In genomic region chr3:189517981-189518380, GRCh38 we compare ENCODE assay signal across 23 cellular contexts.
A peak's percentile ranks its signal among the peaks of the same experiment; 100 is the strongest.
DNase-seq lines count a peak whose midpoint lies in the region; ATAC-seq and TF ChIP-seq lines count a peak whose summit lies in the region.
"Had no signal": no experiment of that assay in that cellular context is flagged by ENCODE, and none has a peak within 500 bp of the region (broad histone marks: within the 10 kb centered on the region; RNA-seq: fewer than 3 reads in every experiment).

No MANE protein-coding gene starts in this region.

- no peak overlapping the region for H3K4me3 Mint-ChIP-seq in activated CD4-positive, alpha-beta T cell treated with anti-CD3 and anti-CD28 coated beads, Interleukin-2, amount 10 ng/mL, durations not matched to agents 7 days and 5 days
- H3K4me3 Mint-ChIP-seq: CD8-positive, alpha-beta T cell; IgD-negative memory B cell had no signal

- no peaks in the 10 kb centered on the region for H3K27me3 Mint-ChIP-seq in activated CD4-positive, alpha-beta T cell treated with anti-CD3 and anti-CD28 coated beads, Interleukin-2, amount 10 ng/mL, durations not matched to agents 7 days and 5 days
- H3K27me3 Mint-ChIP-seq: IgD-negative memory B cell had no signal

- no peak overlapping the region for H3K9ac ChIP-seq in HCT116 (ENCODE audit: low read length)
- H3K9ac ChIP-seq: GM23248, KMS-11 had no signal

- H3K9me2 ChIP-seq in HCT116 (ENCODE audit: insufficient read depth) = no peaks in the 10 kb centered on the region

- no peak for TF ChIP-seq RAD21 in HCT116 (IDR thresholded peaks at IDR 0.05; ENCODE audit: low read depth)

- no peak overlapping the region for H3K27ac Mint-ChIP-seq in activated CD4-positive, alpha-beta T cell treated with anti-CD3 and anti-CD28 coated beads, Interleukin-2, amount 10 ng/mL, durations not matched to agents 7 days and 5 days
- H3K27ac Mint-ChIP-seq: CD8-positive, alpha-beta T cell; IgD-negative memory B cell had no signal

- no peaks in the 10 kb centered on the region for H3K9me3 ChIP-seq in HCT116 (ENCODE audit: control insufficient read depth in 1 of 2, insufficient read depth in 1 of 2, low read depth in 1 of 2, low read length in 2 of 2)
- no peaks in the 10 kb centered on the region for H3K9me3 ChIP-seq in SJCRH30 (replicated peaks)
- H3K9me3 ChIP-seq: Caco-2 had no signal

- no peak for TF ChIP-seq POLR2A in HCT116 (IDR thresholded peaks at IDR 0.05; ENCODE audit: borderline replicate concordance, extremely low read depth, insufficient read depth, insufficient read length)

- no peaks in the 10 kb centered on the region for H3K4me1 Mint-ChIP-seq in activated CD4-positive, alpha-beta T cell treated with anti-CD3 and anti-CD28 coated beads, Interleukin-2, amount 10 ng/mL, durations not matched to agents 7 days and 5 days

- H3K4me1 ChIP-seq in HCT116 (ENCODE audit: control insufficient read depth in 1 of 2, insufficient read depth in 2 of 2, low read length in 2 of 2) = peaks cover 4 to 9% of the 10 kb centered on the region in 2 experiments; a peak in 3 of 4 replicates
- H3K4me1 ChIP-seq in SJCRH30 = no peaks in the 10 kb centered on the region
- peaks cover 10% of the 10 kb centered on the region for H3K4me1 ChIP-seq in foreskin keratinocyte

- no peaks in the 10 kb centered on the region for H3K79me2 ChIP-seq in HCT116 (ENCODE audit: insufficient read depth, low read length)

- H3K27me3 ChIP-seq in HCT116 (ENCODE audit: insufficient read depth, low read length) (no peaks in the 10 kb centered on the region), SJCRH30 (no peaks in the 10 kb centered on the region), foreskin keratinocyte (no peaks in the 10 kb centered on the region)

- CTCF ChIA-PET in HCT116 (lab: Charles Lee) = interaction anchor here (0.9 kb wide), 1 partner anchor 245 kb away, joined by 3 read pairs; no protein-coding TSS in a partner anchor
- CTCF ChIA-PET in activated CD4-positive, alpha-beta T cell treated with anti-CD3 and anti-CD28 coated beads, Interleukin-2, amount 10 ng/mL, durations not matched to agents 7 days and 5 days (lab: Charles Lee) = no interaction called here

- peaks cover 26% of the 10 kb centered on the region for H3K9me3 Mint-ChIP-seq in activated CD4-positive, alpha-beta T cell treated with anti-CD3 and anti-CD28 coated beads, Interleukin-2, amount 10 ng/mL, durations not matched to agents 7 days and 5 days

- H3K36me3 ChIP-seq in HCT116 (ENCODE audit: control insufficient read depth in 1 of 2, insufficient read depth in 2 of 2, low read length in 2 of 2) = no peaks in the 10 kb centered on the region
- no peaks in the 10 kb centered on the region for H3K36me3 ChIP-seq in SJCRH30

- no TSS peak for BruUV-seq in HCT116 (replicated peaks; lab: Mats Ljungman, UMichigan)

- ATAC-seq in HCT116 (peak; percentile 50; the same call in 1 of the 2 replicates), foreskin keratinocyte (no peak)
- ATAC-seq: CD8-positive, alpha-beta T cell; SK-N-SH treated with all-trans-retinoic acid at 6 μM for 48 hours had no signal

- H2AFZ ChIP-seq in HCT116 (ENCODE audit: low read depth, low read length, poor library complexity, severe bottlenecking) = no peak overlapping the region
- H2AFZ ChIP-seq: GM23248 had no signal

- no peak overlapping the region for H3K4me2 ChIP-seq in HCT116 (ENCODE audit: low read length)
- H3K4me2 ChIP-seq: KMS-11 had no signal

- RAD21 ChIA-PET in HCT116 (lab: Charles Lee; ENCODE audit: low non-redundant PET in 1 of 2, low total read pairs in 2 of 2, uncharacterized antibody in 2 of 2, unreplicated experiment in 2 of 2) = no interaction called here

- intact Hi-C loops in HCT116 (cut with micrococcal nuclease) = no loop called here

- H4K20me1 ChIP-seq in HCT116 (ENCODE audit: insufficient read depth) = no peaks in the 10 kb centered on the region

- TF ChIP-seq CTCF in HCT116 (IDR thresholded peaks at IDR 0.05 in 2 of 3, conservative IDR thresholded peaks at IDR 0.05 in 1 of 3; ENCODE audit: borderline replicate concordance in 1 of 3, insufficient read depth in 1 of 3, low read depth in 2 of 3, low read length in 2 of 3) (peak in 1 of 3 experiments; percentile 16; a peak in 1 of 6 replicates), foreskin keratinocyte (conservative IDR thresholded peaks at IDR 0.05) (peak; percentile 13)

- H3K36me3 Mint-ChIP-seq in activated CD4-positive, alpha-beta T cell treated with anti-CD3 and anti-CD28 coated beads, Interleukin-2, amount 10 ng/mL, durations not matched to agents 7 days and 5 days (ENCODE audit: low read depth) = peaks cover 3% of the 10 kb centered on the region

- DNase-seq in ELF-1 (ENCODE audit: low read depth, low spot score) = peak; percentile 2
- DNase-seq in HCT116 (ENCODE audit: low read depth, low spot score) = no peak
- DNase-seq in SJCRH30 = peak; percentile 2 to 17
- DNase-seq in foreskin keratinocyte = no peak
- no peak for DNase-seq in activated CD4-positive, alpha-beta T cell treated with anti-CD3 and anti-CD28 coated beads, Interleukin-2, amount 10 ng/mL, durations not matched to agents 7 days and 5 days
- no peak for DNase-seq in stimulated activated CD4-positive, alpha-beta T cell treated with anti-CD3 and anti-CD28 coated beads, Interleukin-1b, Interleukin-23, amount 100 ng/mL, for 48 hours
- no peak for DNase-seq in NCI-H69 (lab: John Stamatoyannopoulos, UW)
- DNase-seq in NCI-H146 (lab: John Stamatoyannopoulos, UW) = no peak
- DNase-seq: AML-193; C1 segment of cervical spinal cord; Caco-2; CD8-positive, alpha-beta T cell; DND-41; GM23248; HCEC 1CT; NCI-H1105; NCI-H1436 treated with DMSO at 0.1 percent for 48 hours; NCI-H1930; NCI-H2107; NCI-H774 had no signal

- POLR2A ChIA-PET in HCT116 (lab: Charles Lee) = no interaction called here
- POLR2A ChIA-PET in activated CD4-positive, alpha-beta T cell treated with anti-CD3 and anti-CD28 coated beads, Interleukin-2, amount 10 ng/mL, durations not matched to agents 7 days and 5 days (lab: Charles Lee) = no interaction called here

- H3K4me3 ChIP-seq in HCT116 (replicated peaks in 1 of 2; ENCODE audit: low read depth in 1 of 2, low read length in 2 of 2) (no peak overlapping the region), SJCRH30 (no peak overlapping the region)
- H3K4me3 ChIP-seq: GM23248 had no signal

- no peak overlapping the region for H3K27ac ChIP-seq in HCT116 (ENCODE audit: low read depth, low read length)
- no peak overlapping the region for H3K27ac ChIP-seq in SJCRH30
- no peak overlapping the region for H3K27ac ChIP-seq in foreskin keratinocyte
- H3K27ac ChIP-seq: GM23248, KMS-11 had no signal

TF ChIP-seq in HCT116, 20 proteins besides CTCF, POLR2A, EP300 and RAD21:
- no peak for TF ChIP-seq SP1 (IDR thresholded peaks at IDR 0.05; ENCODE audit: low read depth)
- TF ChIP-seq ATF3 (IDR thresholded peaks at IDR 0.05) = no peak
- no peak for TF ChIP-seq MAX (IDR thresholded peaks at IDR 0.05)
- no peak for TF ChIP-seq POLR2AphosphoS5 (IDR thresholded peaks at IDR 0.05; ENCODE audit: low read depth, low read length)
- no peak for TF ChIP-seq SIN3A (IDR thresholded peaks at IDR 0.05; ENCODE audit: low read depth)
- TF ChIP-seq SRF (IDR thresholded peaks at IDR 0.05; ENCODE audit: low read depth) = no peak
TF ChIP-seq in HCT116: peak in this region for 0.

Comparison
In these comparisons a context has a peak if more than half of its experiments do, and no peak if none do; other contexts are left out.
1. DNase-seq: peak in ELF-1 (single experiment) and SJCRH30 (2 of 2); none in HCT116 (single experiment), foreskin keratinocyte (0 of 2), activated CD4-positive, alpha-beta T cell treated with anti-CD3 and anti-CD28 coated beads, Interleukin-2, amount 10 ng/mL, durations not matched to agents 7 days and 5 days (single experiment), stimulated activated CD4-positive, alpha-beta T cell treated with anti-CD3 and anti-CD28 coated beads, Interleukin-1b, Interleukin-23, amount 100 ng/mL, for 48 hours (single experiment), NCI-H69 (single experiment) and NCI-H146 (single experiment).